Comparison of ENCODE assay signal across 17 cellular contexts in the genomic region with DNA sequence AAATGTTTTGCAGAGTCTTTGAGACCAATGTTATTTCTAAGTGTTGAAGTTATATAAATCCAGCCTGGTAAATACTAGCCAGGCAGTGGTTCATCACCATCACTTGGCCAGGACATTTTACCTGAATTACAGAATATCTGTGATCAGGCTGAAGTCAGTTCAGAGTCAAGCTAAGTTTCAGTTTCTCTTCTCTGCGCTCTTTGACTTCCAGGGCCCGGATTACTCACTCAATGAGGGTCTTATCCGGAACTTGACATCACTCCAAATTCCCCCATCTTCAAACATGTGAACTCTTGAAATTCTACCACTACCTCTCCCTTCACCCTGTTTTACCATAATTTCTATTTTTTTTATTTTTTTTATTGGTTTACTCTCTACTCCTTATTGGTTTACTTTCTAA. TPM values are rescaled to one million over a fixed set of nuclear protein-coding genes. Genes with fewer than 3 reads are reported as not detected.
DNase-seq lines count a peak whose midpoint lies in the region; ATAC-seq, FAIRE-seq and TF ChIP-seq lines count a peak whose summit lies in the region.
"Had no signal": no experiment of that assay in that cellular context is flagged by ENCODE, and none has a peak within 500 bp of the region (broad histone marks: within the 10 kb centered on the region; RNA-seq: fewer than 3 reads in every experiment).

No MANE protein-coding gene starts in this region.

- no peaks in the 10 kb centered on the region for H3K9me3 Mint-ChIP-seq in CD4-positive, CD25-positive, alpha-beta regulatory T cell
- no peaks in the 10 kb centered on the region for H3K9me3 Mint-ChIP-seq in activated CD4-positive, alpha-beta memory T cell treated with anti-CD3 and anti-CD28 coated beads, Interleukin-2, amount 10 ng/mL, durations not matched to agents 7 days and 5 days
- H3K9me3 Mint-ChIP-seq: activated naive CD4-positive, alpha-beta T cell treated with anti-CD3 and anti-CD28 coated beads, Interleukin-2, amount 50 U/mL, for 24 hours; T-helper 1 cell treated with Interleukin-12 subunit alpha and Interleukin-12 subunit beta and Interleukin-4 antibody, amounts not matched to agents 30 μg/mL and 1 μg/mL, for 36 hours had no signal

- CTCF ChIA-PET in activated CD4-positive, alpha-beta memory T cell treated with anti-CD3 and anti-CD28 coated beads, Interleukin-2, amount 10 ng/mL, durations not matched to agents 7 days and 5 days (lab: Charles Lee), result no interaction called here

- peaks cover 21% of the 10 kb centered on the region for H3K36me3 ChIP-seq in CD4-positive, CD25-positive, alpha-beta regulatory T cell (ENCODE audit: control insufficient read depth, insufficient read depth, low read length)

- peaks cover 0 to 2% (median 0%) of the 10 kb centered on the region in 4 donors for H3K4me1 Mint-ChIP-seq in CD4-positive, CD25-positive, alpha-beta regulatory T cell
- H3K4me1 Mint-ChIP-seq in activated CD4-positive, alpha-beta memory T cell treated with anti-CD3 and anti-CD28 coated beads, Interleukin-2, amount 10 ng/mL, durations not matched to agents 7 days and 5 days, result peaks cover 7% of the 10 kb centered on the region
- H3K4me1 Mint-ChIP-seq: activated naive CD4-positive, alpha-beta T cell treated with anti-CD3 and anti-CD28 coated beads, Interleukin-2, amount 50 U/mL, for 24 hours had no signal

- no peaks in the 10 kb centered on the region for H3K9me3 ChIP-seq in CD4-positive, CD25-positive, alpha-beta regulatory T cell (ENCODE audit: control insufficient read depth in 2 of 2, low read length in 2 of 2)
- H3K9me3 ChIP-seq: vagina had no signal

- peak overlapping the region in 1 of 4 donors; percentile 72 for H3K4me3 Mint-ChIP-seq in CD4-positive, CD25-positive, alpha-beta regulatory T cell
- peak overlapping the region; percentile 55 for H3K4me3 Mint-ChIP-seq in activated CD4-positive, alpha-beta memory T cell treated with anti-CD3 and anti-CD28 coated beads, Interleukin-2, amount 10 ng/mL, durations not matched to agents 7 days and 5 days
- H3K4me3 Mint-ChIP-seq: activated naive CD4-positive, alpha-beta T cell treated with anti-CD3 and anti-CD28 coated beads, Interleukin-2, amount 50 U/mL, for 24 hours; T-helper 1 cell treated with Interleukin-12 subunit alpha and Interleukin-12 subunit beta and Interleukin-4 antibody, amounts not matched to agents 30 μg/mL and 1 μg/mL, for 36 hours had no signal

- no peak overlapping the region for H3K27ac ChIP-seq in CD4-positive, CD25-positive, alpha-beta regulatory T cell (ENCODE audit: insufficient read depth, low read length, poor library complexity, severe bottlenecking)
- H3K27ac ChIP-seq: vagina had no signal

- H3K4me1 ChIP-seq in CD4-positive, CD25-positive, alpha-beta regulatory T cell (ENCODE audit: control insufficient read depth, insufficient read depth, low read length, poor library complexity, severe bottlenecking), result peaks cover 3% of the 10 kb centered on the region
- H3K4me1 ChIP-seq: vagina had no signal

- no peak for TF ChIP-seq POLR2A in H54 (IDR thresholded peaks at IDR 0.05; ENCODE audit: low read depth, low read length)

- H3K36me3 Mint-ChIP-seq in CD4-positive, CD25-positive, alpha-beta regulatory T cell, result peaks cover 35% of the 10 kb centered on the region
- peaks cover 4% of the 10 kb centered on the region for H3K36me3 Mint-ChIP-seq in activated CD4-positive, alpha-beta memory T cell treated with anti-CD3 and anti-CD28 coated beads, Interleukin-2, amount 10 ng/mL, durations not matched to agents 7 days and 5 days (ENCODE audit: low read depth)

- no peaks in the 10 kb centered on the region for H3K27me3 ChIP-seq in CD4-positive, CD25-positive, alpha-beta regulatory T cell (ENCODE audit: control insufficient read depth, insufficient read depth, low read length)
- H3K27me3 ChIP-seq: vagina had no signal

- no peaks in the 10 kb centered on the region for H3K27me3 Mint-ChIP-seq in CD4-positive, CD25-positive, alpha-beta regulatory T cell
- H3K27me3 Mint-ChIP-seq in activated CD4-positive, alpha-beta memory T cell treated with anti-CD3 and anti-CD28 coated beads, Interleukin-2, amount 10 ng/mL, durations not matched to agents 7 days and 5 days, result no peaks in the 10 kb centered on the region
- H3K27me3 Mint-ChIP-seq: activated naive CD4-positive, alpha-beta T cell treated with anti-CD3 and anti-CD28 coated beads, Interleukin-2, amount 50 U/mL, for 24 hours had no signal

- peak overlapping the region in 1 of 3 donors; percentile 76 for H3K27ac Mint-ChIP-seq in CD4-positive, CD25-positive, alpha-beta regulatory T cell
- peak overlapping the region; percentile 78 for H3K27ac Mint-ChIP-seq in activated CD4-positive, alpha-beta memory T cell treated with anti-CD3 and anti-CD28 coated beads, Interleukin-2, amount 10 ng/mL, durations not matched to agents 7 days and 5 days
- H3K27ac Mint-ChIP-seq: activated naive CD4-positive, alpha-beta T cell treated with anti-CD3 and anti-CD28 coated beads, Interleukin-2, amount 50 U/mL, for 24 hours; T-helper 1 cell treated with Interleukin-12 subunit alpha and Interleukin-12 subunit beta and Interleukin-4 antibody, amounts not matched to agents 30 μg/mL and 1 μg/mL, for 36 hours had no signal

- peak in 1 of 3 donors; percentile 20 for DNase-seq in CD4-positive, CD25-positive, alpha-beta regulatory T cell
- DNase-seq in GM18507 (ENCODE audit: extremely low spot score, insufficient read length, low read depth), result peak; percentile 15
- no peak for DNase-seq in H54 (ENCODE audit: insufficient read length, low spot score)
- DNase-seq in activated CD4-positive, alpha-beta memory T cell treated with anti-CD3 and anti-CD28 coated beads, Interleukin-2, amount 10 ng/mL, durations not matched to agents 7 days and 5 days, result peak; percentile 29
- no peak for DNase-seq in MV-4-11 (lab: John Stamatoyannopoulos, UW)
- DNase-seq in NCI-H1930 (lab: John Stamatoyannopoulos, UW), result no peak
- DNase-seq: activated CD4-positive, alpha-beta T cell treated with anti-CD3 and anti-CD28 coated beads, Interleukin-2, amount 50 U/mL, for 1 hour; caudate nucleus; KG1; NCI-H146; NCI-H524 treated with DMSO at 0.1 percent for 48 hours; stimulated activated CD4-positive, alpha-beta T cell treated with anti-CD3 and anti-CD28 coated beads, Interleukin-1b, Interleukin-23, amount 100 ng/mL, for 48 hours had no signal

- POLR2A ChIA-PET in activated CD4-positive, alpha-beta memory T cell treated with anti-CD3 and anti-CD28 coated beads, Interleukin-2, amount 10 ng/mL, durations not matched to agents 7 days and 5 days (lab: Charles Lee), result interaction anchor here (0.7 kb wide), 1 partner anchor 816 kb away, joined by 5 read pairs; no protein-coding TSS in a partner anchor

- H3K4me3 ChIP-seq in CD4-positive, CD25-positive, alpha-beta regulatory T cell (ENCODE audit: low read depth, low read length), result peak overlapping the region; percentile 56
- H3K4me3 ChIP-seq: vagina had no signal

- peak in 1 of 2 donors; percentile 45 for ATAC-seq in CD4-positive, CD25-positive, alpha-beta regulatory T cell (ENCODE audit: low read depth in 2 of 2)
- ATAC-seq in SK-N-SH treated with all-trans-retinoic acid at 6 μM for 48 hours (no peak), HG02642 (IDR thresholded peaks at IDR 0.05; ENCODE audit: poor library complexity, unreplicated experiment) (no peak)

- peak; percentile 73 for FAIRE-seq in GM18507 (lab: Jason Lieb, UNC)
- peak; percentile 94 for FAIRE-seq in H54 (lab: Jason Lieb, UNC)

TF ChIP-seq in SK-N-SH treated with all-trans-retinoic acid at 6 μM for 48 hours, 23 proteins besides CTCF, POLR2A, EP300 and RAD21:
- no peak for TF ChIP-seq TOX (CRISPR knock-in tag; IDR thresholded peaks at IDR 0.05; ENCODE audit: borderline replicate concordance)
- TF ChIP-seq OSR1 (CRISPR knock-in tag; IDR thresholded peaks at IDR 0.05), result no peak
- TF ChIP-seq, protein P1, sequence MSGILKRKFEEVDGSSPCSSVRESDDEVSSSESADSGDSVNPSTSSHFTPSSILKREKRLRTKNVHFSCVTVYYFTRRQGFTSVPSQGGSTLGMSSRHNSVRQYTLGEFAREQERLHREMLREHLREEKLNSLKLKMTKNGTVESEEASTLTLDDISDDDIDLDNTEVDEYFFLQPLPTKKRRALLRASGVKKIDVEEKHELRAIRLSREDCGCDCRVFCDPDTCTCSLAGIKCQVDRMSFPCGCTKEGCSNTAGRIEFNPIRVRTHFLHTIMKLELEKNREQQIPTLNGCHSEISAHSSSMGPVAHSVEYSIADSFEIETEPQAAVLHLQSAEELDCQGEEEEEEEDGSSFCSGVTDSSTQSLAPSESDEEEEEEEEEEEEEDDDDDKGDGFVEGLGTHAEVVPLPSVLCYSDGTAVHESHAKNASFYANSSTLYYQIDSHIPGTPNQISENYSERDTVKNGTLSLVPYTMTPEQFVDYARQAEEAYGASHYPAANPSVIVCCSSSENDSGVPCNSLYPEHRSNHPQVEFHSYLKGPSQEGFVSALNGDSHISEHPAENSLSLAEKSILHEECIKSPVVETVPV (CRISPR knock-in tag; IDR thresholded peaks at IDR 0.05), result no peak
TF ChIP-seq in SK-N-SH treated with all-trans-retinoic acid at 6 μM for 48 hours: peak in this region for 0.

RNA-seq across cellular contexts. Expression of a gene that starts 36.6 kb away (rescaled TPM):
- total RNA-seq in CD4-positive, CD25-positive, alpha-beta regulatory T cell, result 86.6 TPM
- 10 to 100 TPM; 24.0 to 41.1 (median 31.5) TPM for polyA plus RNA-seq in CD4-positive, CD25-positive, alpha-beta regulatory T cell
- total RNA-seq in activated CD4-positive, alpha-beta memory T cell treated with anti-CD3 and anti-CD28 coated beads, Interleukin-2, amount 10 ng/mL, durations not matched to agents 7 days and 5 days, result 10 to 100 TPM; 80.1 to 86.3 TPM

Comparison
In these comparisons a context has a peak if more than half of its experiments do, and no peak if none do; other contexts are left out.
1. DNase-seq: peak in GM18507 (single experiment) and activated CD4-positive, alpha-beta memory T cell treated with anti-CD3 and anti-CD28 coated beads, Interleukin-2, amount 10 ng/mL, durations not matched to agents 7 days and 5 days (single experiment); none in H54 (single experiment), MV-4-11 (single experiment) and NCI-H1930 (0 of 2).